Comparison of ENCODE assay signal across 1 cellular context in genomic region chr19:8302734-8303133, GRCh38.
TF ChIP-seq lines count a peak whose summit lies in the region.

No MANE protein-coding gene starts in this region.

TF ChIP-seq in HepG2, 621 proteins besides CTCF, POLR2A, EP300 and RAD21:
- TF ChIP-seq TMF1 (CRISPR knock-in tag; IDR thresholded peaks at IDR 0.05; ENCODE audit: low read depth) (no peak), HOXA9 (CRISPR knock-in tag; IDR thresholded peaks at IDR 0.05; ENCODE audit: borderline replicate concordance) (no peak), ZNF576 (CRISPR knock-in tag; IDR thresholded peaks at IDR 0.05) (no peak)
